Comparison of ENCODE assay signal across 9 cellular contexts in genomic region chr1:67559222-67559700, GRCh38.
DNase-seq lines count a peak whose midpoint lies in the region; ATAC-seq, FAIRE-seq and TF ChIP-seq lines count a peak whose summit lies in the region.
"Had no signal": no experiment of that assay in that cellular context is flagged by ENCODE, and none has a peak within 500 bp of the region (broad histone marks: within the 10 kb centered on the region; RNA-seq: fewer than 3 reads in every experiment).

No MANE protein-coding gene starts in this region.

- no peak overlapping the region for H3K56ac ChIP-seq in H1 (replicated peaks; ENCODE audit: insufficient read length, low read depth, low read length)

- H3K27ac ChIP-seq in H1 (ENCODE audit: low read depth, low read length) (no peak overlapping the region), lung (ENCODE audit: low read depth in 1 of 2, low read length in 1 of 2) (peak overlapping the region in 1 of 2 donors; percentile 7)

- peaks cover 17% of the 10 kb centered on the region for H3K4me1 Mint-ChIP-seq in Caco-2 (ENCODE audit: low read depth, unreplicated experiment)

- H2BK120ac ChIP-seq in H1 (replicated peaks; ENCODE audit: low read depth, low read length), result no peak overlapping the region

- TF ChIP-seq EP300 in H1 (IDR thresholded peaks at IDR 0.05; ENCODE audit: borderline replicate concordance in 1 of 2, low read depth in 2 of 2, low read length in 2 of 2), result no peak

- H4K8ac ChIP-seq in H1 (ENCODE audit: extremely low read depth, insufficient read depth, low read length), result peak overlapping the region; percentile 12; the same call in 1 of the 2 replicates

- POLR2A ChIA-PET in H1 (lab: Charles Lee; ENCODE audit: partially characterized antibody), result interaction anchor here (2.2 kb wide), 1 partner anchor 126 kb away, joined by 8 read pairs; the partner anchor contains the start of gene GADD45A
- POLR2A ChIA-PET in Caco-2 (lab: Charles Lee), result no interaction called here

- H3K4me1 ChIP-seq in H1 (replicated peaks in 1 of 4; ENCODE audit: control insufficient read depth in 3 of 4, insufficient read depth in 4 of 4, low read length in 3 of 4) (peaks cover 0 to 4% (median 1%) of the 10 kb centered on the region in 4 experiments; a peak in 1 of 7 replicates), lung (ENCODE audit: control insufficient read depth in 2 of 2, insufficient read depth in 2 of 2, low read length in 2 of 2) (peaks cover 0 to 4% of the 10 kb centered on the region in 2 donors), Caco-2 (peaks cover 31% of the 10 kb centered on the region)

- no peaks in the 10 kb centered on the region for H4K20me1 ChIP-seq in H1 (replicated peaks in 1 of 2; ENCODE audit: control insufficient read depth in 1 of 2, insufficient read depth in 2 of 2, low read length in 2 of 2)

- H3K14ac ChIP-seq in H1 (ENCODE audit: insufficient read length), result no peak overlapping the region

- H3K27me3 Mint-ChIP-seq in Caco-2 (ENCODE audit: insufficient read depth, unreplicated experiment), result no peaks in the 10 kb centered on the region

- H3K4me3 Mint-ChIP-seq in Caco-2 (ENCODE audit: unreplicated experiment), result no peak overlapping the region

- no peaks in the 10 kb centered on the region for H3K79me1 ChIP-seq in H1 (ENCODE audit: low read depth, low read length)

- H3K4ac ChIP-seq in H1 (replicated peaks; ENCODE audit: insufficient read length, low read depth, low read length), result no peak overlapping the region

- H3K36me3 Mint-ChIP-seq in Caco-2 (ENCODE audit: insufficient read depth, unreplicated experiment), result no peaks in the 10 kb centered on the region

- no peak overlapping the region for H2BK5ac ChIP-seq in H1 (ENCODE audit: low read depth, low read length)

- H3K18ac ChIP-seq in H1 (ENCODE audit: extremely low read depth, low read length), result no peak overlapping the region

- CTCF ChIA-PET in H1 (lab: Charles Lee; ENCODE audit: partially characterized antibody), result interaction anchor here (0.6 to 12.6 kb wide), 11 partner anchors 13 to 209 kb away, joined by 3 to 214 read pairs (median 5); no protein-coding TSS in a partner anchor
- CTCF ChIA-PET in Caco-2 (lab: Charles Lee), result no interaction called here

- no peak overlapping the region for H2BK15ac ChIP-seq in H1 (ENCODE audit: low read length)

- H3K27me3 ChIP-seq in H1 (replicated peaks in 1 of 4; ENCODE audit: control insufficient read depth in 3 of 4, extremely low read depth in 1 of 4, insufficient read depth in 3 of 4, low read length in 3 of 4), result no peaks in the 10 kb centered on the region
- no peaks in the 10 kb centered on the region for H3K27me3 ChIP-seq in lung (ENCODE audit: control insufficient read depth, insufficient read depth)
- no peaks in the 10 kb centered on the region for H3K27me3 ChIP-seq in Caco-2 (replicated peaks; ENCODE audit: control insufficient read depth, insufficient read depth, low read length)

- H3K36me3 ChIP-seq in H1 (ENCODE audit: control insufficient read depth in 2 of 4, insufficient read depth in 4 of 4, low read length in 3 of 4) (no peaks in the 10 kb centered on the region), lung (ENCODE audit: control insufficient read depth in 2 of 2, insufficient read depth in 2 of 2, low read length in 2 of 2) (no peaks in the 10 kb centered on the region), Caco-2 (ENCODE audit: control insufficient read depth, insufficient read depth, low read length) (no peaks in the 10 kb centered on the region)

- no peak overlapping the region for H2AK5ac ChIP-seq in H1 (ENCODE audit: low read depth, low read length)

- H3K79me2 ChIP-seq in H1 (ENCODE audit: control insufficient read depth in 1 of 2, insufficient read depth in 2 of 2, low read length in 2 of 2), result no peaks in the 10 kb centered on the region

- no peak for TF ChIP-seq RAD21 in H1 (IDR thresholded peaks at IDR 0.05 in 1 of 2, conservative IDR thresholded peaks at IDR 0.05 in 1 of 2; ENCODE audit: low read depth in 2 of 2, low read length in 2 of 2)

- H3K9ac ChIP-seq in H1 (replicated peaks in 1 of 4; ENCODE audit: extremely low read depth in 1 of 4, low read depth in 3 of 4, low read length in 3 of 4), result no peak overlapping the region

- H4K91ac ChIP-seq in H1 (replicated peaks; ENCODE audit: insufficient read length, low read length), result no peak overlapping the region

- H3K4me3 ChIP-seq in H1 (ENCODE audit: extremely low read depth in 1 of 4, insufficient read depth in 2 of 4, low read depth in 3 of 4, low read length in 4 of 4), result no peak overlapping the region
- H3K4me3 ChIP-seq in lung, result no peak overlapping the region
- no peak overlapping the region for H3K4me3 ChIP-seq in Caco-2 (ENCODE audit: low read depth, low read length)
- H3K4me3 ChIP-seq: mucosa of descending colon had no signal

- H3K9me3 ChIP-seq in H1 (ENCODE audit: insufficient read depth in 2 of 2, low read depth in 1 of 2, low read length in 1 of 2) (no peaks in the 10 kb centered on the region), lung (ENCODE audit: control insufficient read depth in 2 of 2, insufficient read depth in 1 of 2, low read length in 1 of 2) (no peaks in the 10 kb centered on the region), Caco-2 (no peaks in the 10 kb centered on the region)
- H3K9me3 ChIP-seq: mucosa of descending colon had no signal

- TF ChIP-seq CTCF in H1 (IDR thresholded peaks at IDR 0.05; ENCODE audit: control extremely low read depth in 1 of 3, insufficient read depth in 1 of 3, low read depth in 1 of 3, low read length in 3 of 3) (no peak), lung (IDR thresholded peaks at IDR 0.05; ENCODE audit: control extremely low read depth, extremely low read depth) (no peak), Caco-2 (IDR thresholded peaks at IDR 0.05; ENCODE audit: insufficient read depth in 1 of 2, low read depth in 1 of 2, low read length in 1 of 2, severe bottlenecking in 1 of 2, unreplicated experiment in 1 of 2) (no peak)

- no peak overlapping the region for H2BK12ac ChIP-seq in H1 (ENCODE audit: low read depth, low read length)

- BruUV-seq in Caco-2 (replicated peaks; lab: Mats Ljungman, UMichigan), result no TSS peak

- H4K5ac ChIP-seq in H1 (ENCODE audit: insufficient read length, low read depth, low read length), result no peak overlapping the region

- ATAC-seq in lung (ENCODE audit: insufficient read depth, low FRiP score) (peak; percentile 16), GM21381 (IDR thresholded peaks at IDR 0.05; ENCODE audit: unreplicated experiment) (no peak), GM19328 (IDR thresholded peaks at IDR 0.05; ENCODE audit: unreplicated experiment) (no peak)
- ATAC-seq: mucosa of descending colon had no signal

- H2BK20ac ChIP-seq in H1 (ENCODE audit: low read length), result no peak overlapping the region

- no peak overlapping the region for H3K4me2 ChIP-seq in H1 (ENCODE audit: insufficient read depth in 1 of 2, low read depth in 2 of 2, low read length in 2 of 2)

- intact Hi-C loops in Caco-2 (cut with micrococcal nuclease; ENCODE audit: unreplicated experiment), result no loop called here

- H3K23me2 ChIP-seq in H1 (ENCODE audit: low read depth, low read length), result no peaks in the 10 kb centered on the region

- peak overlapping the region; percentile 48; the same call in 1 of the 2 replicates for H2AFZ ChIP-seq in H1 (ENCODE audit: low read length)

- 84% methylated on average over 16 of the region's 16 CpGs; no CpG with 5 or more reads in 1 of the 2 experiments for WGBS in H1 (ENCODE audit: extremely low coverage in 1 of 2, insufficient coverage in 1 of 2, insufficient read length in 1 of 2, insufficient replicate concordance in 2 of 2, low coverage in 1 of 2, low lambda C conversion rate in 2 of 2, missing lambda C conversion rate in 1 of 2), 2 experiments
- 64 to 76% methylated on average over 16 of the region's 16 CpGs for WGBS in lung, 2 donors

- DNase-seq in M059J (ENCODE audit: low read depth), result peak; percentile 78
- no peak for DNase-seq in H1 (ENCODE audit: low read depth in 1 of 2, low spot score in 2 of 2)
- peak; percentile 38 for DNase-seq in lung (ENCODE audit: low spot score)
- DNase-seq in urothelium cell line (ENCODE audit: low spot score), result peak; percentile 67
- DNase-seq in Caco-2, result no peak

- H3K23ac ChIP-seq in H1 (ENCODE audit: insufficient read length), result no peak overlapping the region

- TF ChIP-seq POLR2A in H1 (IDR thresholded peaks at IDR 0.05; ENCODE audit: control extremely low read depth in 1 of 2, low read depth in 2 of 2, low read length in 2 of 2), result no peak

- FAIRE-seq in H1 (lab: Jason Lieb, UNC), result no peak
- FAIRE-seq in urothelium cell line (lab: Jason Lieb, UNC), result peak; percentile 44
- FAIRE-seq: colon had no signal

- H3K27ac Mint-ChIP-seq in Caco-2 (ENCODE audit: unreplicated experiment), result no peak overlapping the region

- H3K9me3 Mint-ChIP-seq in Caco-2 (ENCODE audit: unreplicated experiment), result no peaks in the 10 kb centered on the region

TF ChIP-seq in H1, 55 proteins besides CTCF, POLR2A, EP300 and RAD21:
- no peak for TF ChIP-seq E2F6 (IDR thresholded peaks at IDR 0.05)

Comparison
In these comparisons a context has a peak if more than half of its experiments do, and no peak if none do; other contexts are left out.
1. DNase-seq: peak in M059J (single experiment), lung (single experiment) and urothelium cell line (single experiment); none in H1 (0 of 2) and Caco-2 (0 of 2).